In the genomic region with DNA sequence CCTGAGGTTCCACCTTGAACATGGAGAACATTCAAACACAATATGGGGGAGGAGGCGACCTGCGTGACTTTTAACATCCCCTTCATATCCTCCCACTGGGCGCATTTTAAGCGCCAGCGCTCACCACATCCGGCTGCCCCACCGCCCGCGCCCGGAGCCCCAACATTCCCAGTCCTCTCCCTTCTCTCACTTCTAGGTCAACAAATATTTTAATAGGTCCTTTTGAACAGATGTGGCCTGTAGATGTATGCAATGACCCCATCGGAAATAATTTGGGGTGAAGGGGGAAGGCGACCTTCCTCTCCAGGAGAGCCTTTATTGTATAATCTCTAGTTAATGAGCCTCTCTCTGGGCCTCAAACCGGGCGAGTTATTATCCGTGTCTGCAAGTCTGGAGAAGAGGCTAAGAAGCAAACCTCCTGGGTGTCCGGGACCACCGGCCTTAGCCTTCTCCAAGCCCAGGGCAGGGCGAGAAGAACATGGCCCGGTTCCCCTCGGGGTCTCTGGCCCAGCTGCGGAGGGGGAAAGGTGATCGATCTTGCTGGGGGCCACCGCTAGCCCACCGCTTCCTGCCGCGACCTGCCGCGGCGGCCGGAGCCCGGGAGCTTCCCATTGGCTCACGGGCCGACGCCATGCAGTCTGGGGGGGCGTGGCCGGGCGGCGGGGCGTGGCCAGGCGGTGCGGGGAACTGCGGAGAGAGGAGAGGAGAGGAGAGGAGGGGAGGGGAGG, we compare ENCODE assay signal across 8 cellular contexts.
A peak's percentile ranks its signal among the peaks of the same experiment; 100 is the strongest.
DNase-seq lines count a peak whose midpoint lies in the region; ATAC-seq and TF ChIP-seq lines count a peak whose summit lies in the region.

No MANE protein-coding gene starts in this region.

- peak; percentile 61 for ATAC-seq in HG02938 (IDR thresholded peaks at IDR 0.05; ENCODE audit: unreplicated experiment)

- H3K9me3 ChIP-seq in SJCRH30 (replicated peaks) (peaks cover 5% of the 10 kb centered on the region; the same call in 1 of the 2 replicates), cardiac muscle cell (ENCODE audit: low read depth) (no peaks in the 10 kb centered on the region), trophoblast cell (ENCODE audit: insufficient read depth, low read depth, low read length) (peaks cover 2% of the 10 kb centered on the region)

- peaks cover 8% of the 10 kb centered on the region for H3K79me2 ChIP-seq in trophoblast cell (ENCODE audit: control insufficient read depth, insufficient read depth, low read length, poor library complexity)

- H2AFZ ChIP-seq in trophoblast cell (ENCODE audit: insufficient read depth, low read length, poor library complexity), result peak overlapping the region; percentile 79

- H4K12ac ChIP-seq in trophoblast cell (ENCODE audit: low read depth, low read length), result peak overlapping the region; percentile 68

- H3K4me1 ChIP-seq in SJCRH30 (no peaks in the 10 kb centered on the region), cardiac muscle cell (ENCODE audit: low read depth) (peaks cover 5% of the 10 kb centered on the region), trophoblast cell (ENCODE audit: control insufficient read depth in 1 of 2, insufficient read depth in 2 of 2, low read length in 2 of 2) (peaks cover 0 to 9% of the 10 kb centered on the region in 2 experiments)

- H3K4me1 Mint-ChIP-seq in type B pancreatic cell (ENCODE audit: unreplicated experiment), result peaks cover 22% of the 10 kb centered on the region

- H2BK5ac ChIP-seq in trophoblast cell (ENCODE audit: low read depth, low read length, poor library complexity), result peak overlapping the region; percentile 95

- H3K27me3 ChIP-seq in SJCRH30, result no peaks in the 10 kb centered on the region
- no peaks in the 10 kb centered on the region for H3K27me3 ChIP-seq in cardiac muscle cell
- no peaks in the 10 kb centered on the region for H3K27me3 ChIP-seq in trophoblast cell (ENCODE audit: insufficient read depth, low read length)

- H3K4me2 ChIP-seq in trophoblast cell (ENCODE audit: low read length), result peak overlapping the region; percentile 72

- no peak overlapping the region for H3K23ac ChIP-seq in trophoblast cell (ENCODE audit: low read length)

- H4K91ac ChIP-seq in trophoblast cell (ENCODE audit: low read depth, low read length), result peak overlapping the region; percentile 74

- H3K9ac ChIP-seq in trophoblast cell (ENCODE audit: low read length), result peak overlapping the region; percentile 16

- peaks cover 16% of the 10 kb centered on the region for H3K79me1 ChIP-seq in trophoblast cell (ENCODE audit: low read length)

- DNase-seq in GM03348 (ENCODE audit: low spot score) (peak; percentile 95), SJCRH30 (peak; percentile 59 to 64), cardiac muscle cell (ENCODE audit: low read depth in 1 of 2, low spot score in 1 of 2) (peak; percentile 88 to 91), trophoblast cell (peak; percentile 38 to 48), type B pancreatic cell (ENCODE audit: extremely low spot score, unreplicated experiment) (peak; percentile 92), pons (ENCODE audit: low spot score) (no peak)
- DNase-seq in activated naive CD8-positive, alpha-beta T cell treated with anti-CD3 and anti-CD28 coated beads, Interleukin-2, amount 50 U/mL, for 16 hours (ENCODE audit: low read depth, low spot score), result peak; percentile 38

- H3K14ac ChIP-seq in trophoblast cell (ENCODE audit: low read length), result peak overlapping the region; percentile 93

- peak overlapping the region; percentile 96 for H3K4me3 Mint-ChIP-seq in type B pancreatic cell

- peaks cover 21% of the 10 kb centered on the region for H3K27me3 Mint-ChIP-seq in type B pancreatic cell

- H3K4me3 ChIP-seq in SJCRH30 (peak overlapping the region; percentile 55), cardiac muscle cell (peak overlapping the region; percentile 72), trophoblast cell (ENCODE audit: low read depth, low read length) (peak overlapping the region; percentile 66)

- no peaks in the 10 kb centered on the region for H3K36me3 ChIP-seq in SJCRH30
- no peaks in the 10 kb centered on the region for H3K36me3 ChIP-seq in cardiac muscle cell
- H3K36me3 ChIP-seq in trophoblast cell (ENCODE audit: control insufficient read depth in 1 of 2, insufficient read depth in 2 of 2, low read length in 2 of 2), result no peaks in the 10 kb centered on the region

- H4K8ac ChIP-seq in trophoblast cell (ENCODE audit: low read depth, low read length), result peak overlapping the region; percentile 98

- H2AK5ac ChIP-seq in trophoblast cell (ENCODE audit: low read length), result no peak overlapping the region

- H3K36me3 Mint-ChIP-seq in type B pancreatic cell, result no peaks in the 10 kb centered on the region

- H3K27ac ChIP-seq in SJCRH30 (peak overlapping the region; percentile 74), cardiac muscle cell (peak overlapping the region; percentile 64), trophoblast cell (ENCODE audit: low read depth, low read length) (peak overlapping the region; percentile 48)

- peaks cover 8% of the 10 kb centered on the region for H3K9me3 Mint-ChIP-seq in type B pancreatic cell

- no CpG with 5 or more reads among the region's 42 CpGs for WGBS in trophoblast cell (ENCODE audit: extremely low coverage, insufficient coverage, insufficient read length)

- peak overlapping the region; percentile 94 for H2BK120ac ChIP-seq in trophoblast cell (ENCODE audit: insufficient read depth, low read length, poor library complexity)

- peak overlapping the region; percentile 92 for H3K18ac ChIP-seq in trophoblast cell (ENCODE audit: low read length)

- no peak for TF ChIP-seq CTCF in cardiac muscle cell (IDR thresholded peaks at IDR 0.05; ENCODE audit: low read depth, low read length)
- no peak for TF ChIP-seq CTCF in type B pancreatic cell (conservative IDR thresholded peaks at IDR 0.05)

- peak overlapping the region; percentile 42 for H3K27ac Mint-ChIP-seq in type B pancreatic cell

- H3K4ac ChIP-seq in trophoblast cell (ENCODE audit: low read depth, low read length), result peak overlapping the region; percentile 88

- H2BK12ac ChIP-seq in trophoblast cell (ENCODE audit: low read length), result peak overlapping the region; percentile 90
